Comparison of ENCODE assay signal across 10 cellular contexts in genomic region chr15:70156781-70157261, GRCh38. TPM values are rescaled to one million over a fixed set of nuclear protein-coding genes. Genes with fewer than 3 reads are reported as not detected.
DNase-seq lines count a peak whose midpoint lies in the region; ATAC-seq and TF ChIP-seq lines count a peak whose summit lies in the region.
"Had no signal": no experiment of that assay in that cellular context is flagged by ENCODE, and none has a peak within 500 bp of the region (broad histone marks: within the 10 kb centered on the region; RNA-seq: fewer than 3 reads in every experiment).

No MANE protein-coding gene starts in this region.

- no peaks in the 10 kb centered on the region for H3K27me3 ChIP-seq in SK-N-SH (ENCODE audit: insufficient read depth)
- H3K27me3 ChIP-seq in CD8-positive, alpha-beta memory T cell (ENCODE audit: insufficient read depth, low read length, poor library complexity, severe bottlenecking) = no peaks in the 10 kb centered on the region
- H3K27me3 ChIP-seq: colonic mucosa had no signal

- peak overlapping the region; percentile 42 to 97 for H3K27ac ChIP-seq in SK-N-SH (ENCODE audit: low read depth in 2 of 2, low read length in 1 of 2)
- H3K27ac ChIP-seq in CD8-positive, alpha-beta memory T cell (ENCODE audit: low read depth, low read length) = no peak overlapping the region
- H3K27ac ChIP-seq: colonic mucosa had no signal

- no peaks in the 10 kb centered on the region for H3K9me3 Mint-ChIP-seq in activated CD8-positive, alpha-beta T cell treated with anti-CD3 and anti-CD28 coated beads, Interleukin-2, amount 10 ng/mL, durations not matched to agents 7 days and 5 days (ENCODE audit: insufficient read depth)
- H3K9me3 Mint-ChIP-seq in CD8-positive, alpha-beta memory T cell = no peaks in the 10 kb centered on the region
- H3K9me3 Mint-ChIP-seq: activated T-cell treated with anti-CD3 and anti-CD28 coated beads, Interleukin-2, amount 50 U/mL, for 24 hours had no signal

- no peaks in the 10 kb centered on the region for H3K9me3 ChIP-seq in SK-N-SH
- H3K9me3 ChIP-seq in CD8-positive, alpha-beta memory T cell (ENCODE audit: low read length) = no peaks in the 10 kb centered on the region
- H3K9me3 ChIP-seq: colonic mucosa had no signal

- H3K36me3 ChIP-seq in SK-N-SH (replicated peaks in 1 of 2; ENCODE audit: control insufficient read depth in 1 of 2, insufficient read depth in 2 of 2, low read length in 1 of 2) = no peaks in the 10 kb centered on the region
- H3K36me3 ChIP-seq in CD8-positive, alpha-beta memory T cell (ENCODE audit: insufficient read depth, low read length) = no peaks in the 10 kb centered on the region
- H3K36me3 ChIP-seq: colonic mucosa had no signal

- no peak overlapping the region for H2AFZ ChIP-seq in SK-N-SH (ENCODE audit: low read depth)

- TF ChIP-seq EP300 in SK-N-SH (IDR thresholded peaks at IDR 0.05; ENCODE audit: borderline replicate concordance in 1 of 2, low read depth in 1 of 2, low read length in 1 of 2) = no peak

- no peaks in the 10 kb centered on the region for H3K9me2 ChIP-seq in SK-N-SH

- no peak for TF ChIP-seq RAD21 in SK-N-SH (IDR thresholded peaks at IDR 0.05; ENCODE audit: low read length)

- peaks cover 8% of the 10 kb centered on the region for H3F3A ChIP-seq in SK-N-SH (replicated peaks; ENCODE audit: insufficient read depth)

- peaks cover 4% of the 10 kb centered on the region for H3K4me1 Mint-ChIP-seq in activated CD8-positive, alpha-beta T cell treated with anti-CD3 and anti-CD28 coated beads, Interleukin-2, amount 10 ng/mL, durations not matched to agents 7 days and 5 days (ENCODE audit: low read depth)
- H3K4me1 Mint-ChIP-seq in CD8-positive, alpha-beta memory T cell = peaks cover 0 to 4% (median 3%) of the 10 kb centered on the region in 3 donors

- H3K9ac ChIP-seq in SK-N-SH = no peak overlapping the region

- H3K27me3 Mint-ChIP-seq in activated CD8-positive, alpha-beta T cell treated with anti-CD3 and anti-CD28 coated beads, Interleukin-2, amount 10 ng/mL, durations not matched to agents 7 days and 5 days (ENCODE audit: low read depth) = peaks cover 29% of the 10 kb centered on the region
- H3K27me3 Mint-ChIP-seq in CD8-positive, alpha-beta memory T cell = peaks cover 8 to 14% of the 10 kb centered on the region in 2 donors

- no peak for TF ChIP-seq CTCF in SK-N-SH (IDR thresholded peaks at IDR 0.05)

- CTCF ChIA-PET in SK-N-SH (lab: Yijun Ruan, JAX) = interaction anchor here (1.3 to 2.9 kb wide), 2 partner anchors 24 to 310 kb away, joined by 4 to 10 read pairs; no protein-coding TSS in a partner anchor
- CTCF ChIA-PET in activated CD8-positive, alpha-beta T cell treated with anti-CD3 and anti-CD28 coated beads, Interleukin-2, amount 10 ng/mL, durations not matched to agents 7 days and 5 days (lab: Charles Lee) = no interaction called here
- CTCF ChIA-PET in CD8-positive, alpha-beta memory T cell (lab: Charles Lee) = no interaction called here

- peak; percentile 56 for ATAC-seq in Right ventricle myocardium superior (ENCODE audit: poor library complexity)
- peak; percentile 43 for ATAC-seq in sciatic nerve
- no peak for ATAC-seq in activated CD8-positive, alpha-beta T cell treated with anti-CD3 and anti-CD28 coated beads, Interleukin-2, amount 10 ng/mL, durations not matched to agents 7 days and 5 days
- no peak for ATAC-seq in GM21825 (IDR thresholded peaks at IDR 0.05; ENCODE audit: unreplicated experiment)

- H4K20me1 ChIP-seq in SK-N-SH (ENCODE audit: insufficient read depth) = no peaks in the 10 kb centered on the region

- H3K36me3 Mint-ChIP-seq in activated CD8-positive, alpha-beta T cell treated with anti-CD3 and anti-CD28 coated beads, Interleukin-2, amount 10 ng/mL, durations not matched to agents 7 days and 5 days (ENCODE audit: low read depth) = no peaks in the 10 kb centered on the region
- H3K36me3 Mint-ChIP-seq in CD8-positive, alpha-beta memory T cell = peaks cover 0 to 2% (median 0%) of the 10 kb centered on the region in 3 donors

- 38% methylated on average over 14 of the region's 15 CpGs for WGBS in SK-N-SH (ENCODE audit: low lambda C conversion rate)

- H3K4me3 ChIP-seq in SK-N-SH (ENCODE audit: low read depth in 2 of 2, low read length in 1 of 2) = no peak overlapping the region
- no peak overlapping the region for H3K4me3 ChIP-seq in CD8-positive, alpha-beta memory T cell (ENCODE audit: low read length)
- H3K4me3 ChIP-seq: colonic mucosa had no signal

- DNase-seq in GM04504 (ENCODE audit: low read depth) (peak; percentile 20), SK-N-SH (no peak), Right ventricle myocardium superior (peak; percentile 66), sciatic nerve (ENCODE audit: low spot score) (peak; percentile 65)
- no peak for DNase-seq in activated CD8-positive, alpha-beta T cell treated with anti-CD3 and anti-CD28 coated beads, Interleukin-2, amount 10 ng/mL, durations not matched to agents 7 days and 5 days
- DNase-seq in CD8-positive, alpha-beta memory T cell = no peak
- no peak for DNase-seq in stimulated activated CD4-positive, alpha-beta T cell treated with anti-CD3 and anti-CD28 coated beads, Interleukin-4, amount 100 ng/mL, for 4 hours
- DNase-seq: activated T-cell treated with anti-CD3 and anti-CD28 coated beads, Interleukin-2, amount 50 U/mL, for 24 hours; colonic mucosa had no signal

- no peak overlapping the region for H3K4me3 Mint-ChIP-seq in activated CD8-positive, alpha-beta T cell treated with anti-CD3 and anti-CD28 coated beads, Interleukin-2, amount 10 ng/mL, durations not matched to agents 7 days and 5 days
- no peak overlapping the region for H3K4me3 Mint-ChIP-seq in CD8-positive, alpha-beta memory T cell
- H3K4me3 Mint-ChIP-seq: activated T-cell treated with anti-CD3 and anti-CD28 coated beads, Interleukin-2, amount 50 U/mL, for 24 hours had no signal

- no peak overlapping the region for H3K27ac Mint-ChIP-seq in activated CD8-positive, alpha-beta T cell treated with anti-CD3 and anti-CD28 coated beads, Interleukin-2, amount 10 ng/mL, durations not matched to agents 7 days and 5 days
- no peak overlapping the region for H3K27ac Mint-ChIP-seq in CD8-positive, alpha-beta memory T cell
- H3K27ac Mint-ChIP-seq: activated T-cell treated with anti-CD3 and anti-CD28 coated beads, Interleukin-2, amount 50 U/mL, for 24 hours had no signal

- POLR2A ChIA-PET in SK-N-SH (lab: Yijun Ruan, JAX) = no interaction called here
- POLR2A ChIA-PET in activated CD8-positive, alpha-beta T cell treated with anti-CD3 and anti-CD28 coated beads, Interleukin-2, amount 10 ng/mL, durations not matched to agents 7 days and 5 days (lab: Charles Lee) = no interaction called here
- POLR2A ChIA-PET in CD8-positive, alpha-beta memory T cell (lab: Charles Lee) = no interaction called here

- peak overlapping the region; percentile 31; the same call in 1 of the 2 replicates for H3K4me2 ChIP-seq in SK-N-SH

- intact Hi-C loops in Right ventricle myocardium superior (cut with DNase I) = no loop called here
- intact Hi-C loops in sciatic nerve (cut with DNase I) = no loop called here

- peaks cover 9 to 86% of the 10 kb centered on the region in 2 experiments; a peak in 3 of 4 replicates for H3K4me1 ChIP-seq in SK-N-SH (ENCODE audit: control insufficient read depth in 1 of 2, insufficient read depth in 2 of 2, low read depth in 1 of 2, low read length in 1 of 2)
- no peaks in the 10 kb centered on the region for H3K4me1 ChIP-seq in CD8-positive, alpha-beta memory T cell (ENCODE audit: insufficient read depth, low read length)
- H3K4me1 ChIP-seq: colonic mucosa had no signal

- no peaks in the 10 kb centered on the region for H3K79me2 ChIP-seq in SK-N-SH (ENCODE audit: insufficient read depth)

TF ChIP-seq in SK-N-SH, 30 proteins besides CTCF, POLR2A, EP300 and RAD21:
- TF ChIP-seq ELF1 (IDR thresholded peaks at IDR 0.05) (no peak), JUND (IDR thresholded peaks at IDR 0.05) (0 out of 2 replicates have a peak, but pooled peaks have one; percentile 6), TCF12 (IDR thresholded peaks at IDR 0.05) (peak; percentile 31; the same call in 1 of the 2 replicates), NFIC (IDR thresholded peaks at IDR 0.05; ENCODE audit: borderline replicate concordance) (peak; percentile 77), GABPA (IDR thresholded peaks at IDR 0.05; ENCODE audit: low read depth) (no peak), USF1 (IDR thresholded peaks at IDR 0.05; ENCODE audit: borderline replicate concordance, low read depth) (no peak), YY1 (IDR thresholded peaks at IDR 0.05; ENCODE audit: low read depth) (no peak), SMC3 (IDR thresholded peaks at IDR 0.05; ENCODE audit: low read depth, low read length) (no peak), RXRA (IDR thresholded peaks at IDR 0.05; ENCODE audit: borderline replicate concordance, low read depth) (no peak), MEF2A (IDR thresholded peaks at IDR 0.05; ENCODE audit: borderline replicate concordance, low read depth) (no peak), MXI1 (IDR thresholded peaks at IDR 0.05; ENCODE audit: low read depth, low read length) (no peak), EZH2phosphoT487 (IDR thresholded peaks at IDR 0.05; ENCODE audit: borderline replicate concordance, low read depth) (no peak)
- TF ChIP-seq, protein P1, sequence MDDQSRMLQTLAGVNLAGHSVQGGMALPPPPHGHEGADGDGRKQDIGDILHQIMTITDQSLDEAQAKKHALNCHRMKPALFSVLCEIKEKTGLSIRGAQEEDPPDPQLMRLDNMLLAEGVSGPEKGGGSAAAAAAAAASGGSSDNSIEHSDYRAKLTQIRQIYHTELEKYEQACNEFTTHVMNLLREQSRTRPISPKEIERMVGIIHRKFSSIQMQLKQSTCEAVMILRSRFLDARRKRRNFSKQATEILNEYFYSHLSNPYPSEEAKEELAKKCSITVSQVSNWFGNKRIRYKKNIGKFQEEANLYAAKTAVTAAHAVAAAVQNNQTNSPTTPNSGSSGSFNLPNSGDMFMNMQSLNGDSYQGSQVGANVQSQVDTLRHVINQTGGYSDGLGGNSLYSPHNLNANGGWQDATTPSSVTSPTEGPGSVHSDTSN (IDR thresholded peaks at IDR 0.05) = peak; percentile 44

RNA-seq across cellular contexts. Expression of gene TLE3, which starts 59.1 kb away (rescaled TPM):
- 8.4 and 14.7 TPM in 2 replicates for polyA plus RNA-seq in SK-N-SH (2012; rRNA removed)
- polyA plus RNA-seq in SK-N-SH (2012; cell fraction: cytosol; rRNA removed) = 6.1 and 8.4 TPM in 2 replicates
- polyA plus RNA-seq in SK-N-SH (2012; cell fraction: nucleus; rRNA removed) = 42.8 and 50.1 TPM in 2 replicates
- 13.4 TPM for total RNA-seq in Right ventricle myocardium superior
- total RNA-seq in sciatic nerve = 90.1 TPM
- total RNA-seq in activated CD8-positive, alpha-beta T cell treated with anti-CD3 and anti-CD28 coated beads, Interleukin-2, amount 10 ng/mL, durations not matched to agents 7 days and 5 days = 10 to 100 TPM; 64.0 to 71.1 TPM
- 10 to 100 TPM; 73.1 to 76.5 TPM for total RNA-seq in CD8-positive, alpha-beta memory T cell
- 19.4 TPM for polyA plus RNA-seq in CD8-positive, alpha-beta memory T cell

Comparison
In these comparisons a context has a peak if more than half of its experiments do, and no peak if none do; other contexts are left out.
1. DNase-seq: peak in GM04504 (single experiment), Right ventricle myocardium superior (single experiment) and sciatic nerve (single experiment); none in SK-N-SH (single experiment), activated CD8-positive, alpha-beta T cell treated with anti-CD3 and anti-CD28 coated beads, Interleukin-2, amount 10 ng/mL, durations not matched to agents 7 days and 5 days (single experiment), CD8-positive, alpha-beta memory T cell (0 of 5) and stimulated activated CD4-positive, alpha-beta T cell treated with anti-CD3 and anti-CD28 coated beads, Interleukin-4, amount 100 ng/mL, for 4 hours (0 of 2).
2. ATAC-seq: peak in Right ventricle myocardium superior (single experiment) and sciatic nerve (single experiment); none in activated CD8-positive, alpha-beta T cell treated with anti-CD3 and anti-CD28 coated beads, Interleukin-2, amount 10 ng/mL, durations not matched to agents 7 days and 5 days (single experiment) and GM21825 (single experiment).